Comparison of ENCODE assay signal across 20 cellular contexts in the genomic region with DNA sequence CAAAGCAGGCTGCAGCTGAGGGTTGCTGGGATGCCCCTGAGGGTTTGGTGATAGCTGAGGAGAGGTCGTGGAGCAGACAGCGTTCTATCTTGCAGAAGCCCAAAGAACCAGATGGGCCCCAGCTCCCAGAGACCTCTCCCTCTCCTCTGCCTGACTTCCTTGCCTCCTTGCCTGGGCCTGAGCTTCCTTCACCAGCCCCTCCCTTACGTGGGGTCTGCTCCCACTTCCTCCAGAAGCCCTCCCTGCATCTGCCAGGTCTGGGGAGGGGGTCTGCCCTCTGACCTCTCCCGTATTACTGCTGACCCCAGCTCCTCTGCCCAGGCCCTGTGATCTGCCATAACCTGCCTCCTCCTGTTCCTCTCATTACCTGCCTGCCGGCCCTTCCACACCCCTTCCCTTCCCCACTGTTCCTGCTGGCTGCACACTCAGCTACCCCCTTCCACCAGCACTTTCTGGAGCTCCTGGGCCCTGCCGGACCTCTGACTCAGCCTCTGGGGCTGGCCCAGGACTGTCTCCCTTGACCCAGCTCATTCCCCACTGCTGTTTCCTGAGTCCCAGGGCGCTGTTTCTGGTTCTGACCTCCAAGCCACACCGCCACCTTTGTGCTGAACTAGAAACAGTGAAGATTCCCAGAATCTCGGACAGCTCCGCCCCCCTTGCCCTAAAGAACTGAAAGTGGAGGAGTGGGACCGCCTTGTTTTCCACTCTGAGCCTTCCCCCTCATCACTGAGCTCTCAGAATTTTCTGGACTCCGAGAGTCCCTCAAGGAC.
"Had no signal": no experiment of that assay in that cellular context is flagged by ENCODE, and none has a peak within 500 bp of the region (broad histone marks: within the 10 kb centered on the region; RNA-seq: fewer than 3 reads in every experiment).

No MANE protein-coding gene starts in this region.

- H3K4me2 ChIP-seq: hepatocyte had no signal

- H3K36me3 Mint-ChIP-seq: activated naive CD4-positive, alpha-beta T cell treated with anti-CD3 and anti-CD28 coated beads, Interleukin-2, amount 50 U/mL, for 24 hours; brain; natural killer cell treated with Interleukin-12 subunit alpha and Interleukin-12 subunit beta and Interleukin-15 and Interleukin-18, amount 100 ng/mL, for 72 hours had no signal

- H3K27me3 ChIP-seq: hepatocyte, right lobe of liver had no signal

- H3K4me3 Mint-ChIP-seq: activated CD4-positive, alpha-beta T cell treated with anti-CD3 and anti-CD28 coated beads, Interleukin-2, amount 10 ng/mL, durations not matched to agents 7 days and 5 days; activated CD8-positive, alpha-beta T cell treated with anti-CD3 and anti-CD28 coated beads for 36 hours; activated naive CD4-positive, alpha-beta T cell treated with anti-CD3 and anti-CD28 coated beads, Interleukin-2, amount 50 U/mL, for 24 hours; brain; dendritic cell treated with granulocyte-macrophage colony-stimulating factor and Interleukin-4, amounts not matched to agents 40 ng/mL and 50 ng/mL, for 4 days; natural killer cell treated with Interleukin-12 subunit alpha and Interleukin-12 subunit beta and Interleukin-15 and Interleukin-18, amount 100 ng/mL, for 72 hours had no signal

- DNase-seq: activated CD4-positive, alpha-beta T cell treated with anti-CD3 and anti-CD28 coated beads, Interleukin-2, amount 10 ng/mL, durations not matched to agents 7 days and 5 days; activated CD8-positive, alpha-beta T cell treated with anti-CD3 and anti-CD28 coated beads for 36 hours; activated gamma-delta T cell treated with Interleukin-2 at 50 U/mL for 16 hours; anterior cingulate cortex; effector CD4-positive, alpha-beta T cell; foreskin melanocyte; glutamatergic neuron; nucleus accumbens; right lobe of liver; small intestine; stimulated activated CD4-positive, alpha-beta T cell treated with anti-CD3 and anti-CD28 coated beads, Interleukin-15, amount 100 ng/mL, for 24 hours; stimulated activated naive CD4-positive, alpha-beta T cell treated with Interleukin-2 at 50 U/mL for 16 hours; upper lobe of right lung had no signal

- H3K4me1 Mint-ChIP-seq: activated CD4-positive, alpha-beta T cell treated with anti-CD3 and anti-CD28 coated beads, Interleukin-2, amount 10 ng/mL, durations not matched to agents 7 days and 5 days; activated naive CD4-positive, alpha-beta T cell treated with anti-CD3 and anti-CD28 coated beads, Interleukin-2, amount 50 U/mL, for 24 hours had no signal

- H3K9me3 ChIP-seq: right lobe of liver, upper lobe of right lung had no signal

- ATAC-seq: activated CD4-positive, CD25-positive, alpha-beta regulatory T cell treated with anti-CD3 and anti-CD28 coated beads, Interleukin-2, amount 50 U/mL, for 24 hours; activated CD8-positive, alpha-beta T cell treated with anti-CD3 and anti-CD28 coated beads for 36 hours; natural killer cell treated with Interleukin-12 subunit alpha and Interleukin-12 subunit beta and Interleukin-15 and Interleukin-18, amount 100 ng/mL, for 72 hours; upper lobe of right lung had no signal

- H3K27ac ChIP-seq: hepatocyte, right lobe of liver, upper lobe of right lung, VCaP had no signal

- H2AFZ ChIP-seq: hepatocyte had no signal

- H3K79me2 ChIP-seq: hepatocyte had no signal

- H3K4me3 ChIP-seq: hepatocyte, right lobe of liver, upper lobe of right lung had no signal

- H3K36me3 ChIP-seq: right lobe of liver, upper lobe of right lung had no signal

- H3K27me3 Mint-ChIP-seq: activated CD4-positive, alpha-beta T cell treated with anti-CD3 and anti-CD28 coated beads, Interleukin-2, amount 10 ng/mL, durations not matched to agents 7 days and 5 days had no signal

- H3K27ac Mint-ChIP-seq: activated CD4-positive, alpha-beta T cell treated with anti-CD3 and anti-CD28 coated beads, Interleukin-2, amount 10 ng/mL, durations not matched to agents 7 days and 5 days; activated CD8-positive, alpha-beta T cell treated with anti-CD3 and anti-CD28 coated beads for 36 hours; activated naive CD4-positive, alpha-beta T cell treated with anti-CD3 and anti-CD28 coated beads, Interleukin-2, amount 50 U/mL, for 24 hours; dendritic cell treated with granulocyte-macrophage colony-stimulating factor and Interleukin-4, amounts not matched to agents 40 ng/mL and 50 ng/mL, for 4 days; natural killer cell treated with Interleukin-12 subunit alpha and Interleukin-12 subunit beta and Interleukin-15 and Interleukin-18, amount 100 ng/mL, for 72 hours had no signal

- FAIRE-seq: small intestine had no signal

- H3K4me1 ChIP-seq: right lobe of liver, upper lobe of right lung had no signal
